ENCODE assay signal across 9 cellular contexts in genomic region chr9:120894404-120895226, GRCh38. TPM values are rescaled to one million over a fixed set of nuclear protein-coding genes. Genes with fewer than 3 reads are reported as not detected.
DNase-seq lines count a peak whose midpoint lies in the region; ATAC-seq and TF ChIP-seq lines count a peak whose summit lies in the region.
"Had no signal": no experiment of that assay in that cellular context is flagged by ENCODE, and none has a peak within 500 bp of the region (broad histone marks: within the 10 kb centered on the region; RNA-seq: fewer than 3 reads in every experiment).

No MANE protein-coding gene starts in this region.

- DNase-seq in stimulated activated naive CD8-positive, alpha-beta T cell treated with anti-CD3 and anti-CD28 coated beads, Interleukin-15, amount 100 ng/mL, for 72 hours = no peak
- DNase-seq in endodermal cell (peak; percentile 80), mesenchymal stem cell (no peak), 8988T (no peak), NCI-H345 (lab: John Stamatoyannopoulos, UW) (no peak), A673 (ENCODE audit: low spot score) (no peak)
- no peak for DNase-seq in stimulated activated CD4-positive, alpha-beta T cell treated with anti-CD3 and anti-CD28 coated beads, Interleukin-4, amount 100 ng/mL, for 1 hour

- H4K8ac ChIP-seq in mesenchymal stem cell (ENCODE audit: low read length) = no peak overlapping the region

- H3K4me1 ChIP-seq in endodermal cell (ENCODE audit: control insufficient read depth, insufficient read depth, low read length) (peaks cover 4% of the 10 kb centered on the region), mesenchymal stem cell (ENCODE audit: control insufficient read depth, insufficient read depth, low read depth, low read length) (peaks cover 9% of the 10 kb centered on the region), A673 (ENCODE audit: insufficient read depth, low read length, poor library complexity, severe bottlenecking) (peaks cover 14% of the 10 kb centered on the region)

- H3K9ac ChIP-seq in endodermal cell (ENCODE audit: extremely low read depth, low read length, poor library complexity, severe bottlenecking) (no peak overlapping the region), mesenchymal stem cell (ENCODE audit: low read length) (peak overlapping the region; percentile 50)

- TF ChIP-seq CTCF in endodermal cell (conservative IDR thresholded peaks at IDR 0.05) (no peak), A673 (conservative IDR thresholded peaks at IDR 0.05; ENCODE audit: low read depth, low read length) (no peak)

- ATAC-seq in stimulated activated naive CD8-positive, alpha-beta T cell treated with anti-CD3 and anti-CD28 coated beads, Interleukin-15, amount 100 ng/mL, for 72 hours = no peak

- intact Hi-C loops in A673 (cut with micrococcal nuclease; ENCODE audit: unreplicated experiment) = no loop called here

- no peak overlapping the region for H2AFZ ChIP-seq in mesenchymal stem cell (ENCODE audit: low read depth, low read length)

- no peak overlapping the region for H3K4me2 ChIP-seq in mesenchymal stem cell (ENCODE audit: low read length, poor library complexity, severe bottlenecking)

- no peak overlapping the region for H4K91ac ChIP-seq in mesenchymal stem cell (ENCODE audit: low read length)

- H3K36me3 Mint-ChIP-seq in stimulated activated naive CD8-positive, alpha-beta T cell treated with anti-CD3 and anti-CD28 coated beads, Interleukin-15, Interleukin-2, amounts not matched to agents 100 ng/mL and 50 ng/mL, for 24 hours (ENCODE audit: low read depth) = peaks cover 17% of the 10 kb centered on the region
- H3K36me3 Mint-ChIP-seq in endodermal cell (ENCODE audit: low read depth) = no peaks in the 10 kb centered on the region
- H3K36me3 Mint-ChIP-seq: memory B cell had no signal

- no peak overlapping the region for H2BK15ac ChIP-seq in mesenchymal stem cell (ENCODE audit: low read depth, poor library complexity, severe bottlenecking)

- H3K27me3 ChIP-seq in endodermal cell (ENCODE audit: control insufficient read depth, insufficient read depth, low read length, poor library complexity, severe bottlenecking) = peaks cover 21% of the 10 kb centered on the region
- peaks cover 0 to 34% of the 10 kb centered on the region in 2 experiments for H3K27me3 ChIP-seq in mesenchymal stem cell (ENCODE audit: control insufficient read depth in 1 of 2, insufficient read depth in 1 of 2, low read length in 2 of 2)
- H3K27me3 ChIP-seq in A673 (replicated peaks; ENCODE audit: insufficient read depth, low read depth, low read length, poor library complexity) = no peaks in the 10 kb centered on the region

- no peak overlapping the region for H3K4ac ChIP-seq in mesenchymal stem cell (ENCODE audit: low read depth in 1 of 2, low read length in 2 of 2)

- H3K4me3 Mint-ChIP-seq in stimulated activated naive CD8-positive, alpha-beta T cell treated with anti-CD3 and anti-CD28 coated beads, Interleukin-15, Interleukin-2, amounts not matched to agents 100 ng/mL and 50 ng/mL, for 24 hours = no peak overlapping the region
- peak overlapping the region in 1 of 2 donors; percentile 35 for H3K4me3 Mint-ChIP-seq in stimulated activated naive CD8-positive, alpha-beta T cell treated with anti-CD3 and anti-CD28 coated beads, Interleukin-15, amount 100 ng/mL, for 72 hours
- H3K4me3 Mint-ChIP-seq in endodermal cell = peak overlapping the region; percentile 40
- H3K4me3 Mint-ChIP-seq: memory B cell had no signal

- no TSS peak for BruUV-seq in A673 (replicated peaks; lab: Mats Ljungman, UMichigan)

- no peak overlapping the region for H3K23ac ChIP-seq in mesenchymal stem cell (ENCODE audit: low read length in 2 of 2)

- no peaks in the 10 kb centered on the region for H3K27me3 Mint-ChIP-seq in stimulated activated naive CD8-positive, alpha-beta T cell treated with anti-CD3 and anti-CD28 coated beads, Interleukin-15, Interleukin-2, amounts not matched to agents 100 ng/mL and 50 ng/mL, for 24 hours
- H3K27me3 Mint-ChIP-seq in stimulated activated naive CD8-positive, alpha-beta T cell treated with anti-CD3 and anti-CD28 coated beads, Interleukin-15, amount 100 ng/mL, for 72 hours = no peaks in the 10 kb centered on the region
- peaks cover 23% of the 10 kb centered on the region for H3K27me3 Mint-ChIP-seq in endodermal cell (ENCODE audit: insufficient read depth)
- H3K27me3 Mint-ChIP-seq: memory B cell had no signal

- no peak overlapping the region for H2AK5ac ChIP-seq in mesenchymal stem cell (ENCODE audit: low read length, severe bottlenecking)

- H3K9me3 ChIP-seq in endodermal cell (ENCODE audit: control insufficient read depth, low read length) = no peaks in the 10 kb centered on the region
- H3K9me3 ChIP-seq in mesenchymal stem cell (ENCODE audit: control insufficient read depth, low read length) = no peaks in the 10 kb centered on the region
- no peaks in the 10 kb centered on the region for H3K9me3 ChIP-seq in A673 (ENCODE audit: low read depth, low read length, poor library complexity, severe bottlenecking)

- no peak overlapping the region for H2BK5ac ChIP-seq in mesenchymal stem cell (ENCODE audit: low read depth, low read length, poor library complexity, severe bottlenecking)

- H3K36me3 ChIP-seq in endodermal cell (ENCODE audit: control insufficient read depth, insufficient read depth, low read length) = no peaks in the 10 kb centered on the region
- no peaks in the 10 kb centered on the region for H3K36me3 ChIP-seq in mesenchymal stem cell (ENCODE audit: control insufficient read depth in 1 of 2, insufficient read depth in 2 of 2, low read depth in 1 of 2, low read length in 2 of 2)
- H3K36me3 ChIP-seq in A673 (ENCODE audit: insufficient read depth, low read length, poor library complexity, severe bottlenecking) = no peaks in the 10 kb centered on the region

- H3K18ac ChIP-seq in mesenchymal stem cell (ENCODE audit: low read depth in 1 of 2, low read length in 2 of 2) = no peak overlapping the region

- H3K4me1 Mint-ChIP-seq in stimulated activated naive CD8-positive, alpha-beta T cell treated with anti-CD3 and anti-CD28 coated beads, Interleukin-15, Interleukin-2, amounts not matched to agents 100 ng/mL and 50 ng/mL, for 24 hours (ENCODE audit: low read depth) = peaks cover 95% of the 10 kb centered on the region
- peaks cover 90% of the 10 kb centered on the region for H3K4me1 Mint-ChIP-seq in stimulated activated naive CD8-positive, alpha-beta T cell treated with anti-CD3 and anti-CD28 coated beads, Interleukin-15, amount 100 ng/mL, for 72 hours
- peaks cover 13% of the 10 kb centered on the region for H3K4me1 Mint-ChIP-seq in endodermal cell

- H3K4me3 ChIP-seq in endodermal cell (ENCODE audit: low read length) (no peak overlapping the region), mesenchymal stem cell (ENCODE audit: insufficient read depth in 1 of 2, low read depth in 1 of 2, low read length in 2 of 2) (peak overlapping the region in 1 of 2 experiments; percentile 53), A673 (ENCODE audit: low read depth, low read length, poor library complexity, severe bottlenecking) (no peak overlapping the region)

- H3K27ac ChIP-seq in endodermal cell (ENCODE audit: low read depth, low read length) (no peak overlapping the region), mesenchymal stem cell (ENCODE audit: low read length, poor library complexity, severe bottlenecking) (no peak overlapping the region), A673 (ENCODE audit: low read depth, low read length, poor library complexity, severe bottlenecking) (no peak overlapping the region)

- H3K14ac ChIP-seq in mesenchymal stem cell (ENCODE audit: low read length in 2 of 2) = no peak overlapping the region

- 53 to 63% methylated on average over 33 to 63 of the region's 63 CpGs for WGBS in endodermal cell (ENCODE audit: insufficient coverage in 1 of 2, insufficient read length in 1 of 2), 2 experiments
- 72% methylated on average over 62 of the region's 63 CpGs for WGBS in mesenchymal stem cell

- CTCF ChIA-PET in A673 (lab: Charles Lee) = no interaction called here

- H3K9me3 Mint-ChIP-seq in stimulated activated naive CD8-positive, alpha-beta T cell treated with anti-CD3 and anti-CD28 coated beads, Interleukin-15, Interleukin-2, amounts not matched to agents 100 ng/mL and 50 ng/mL, for 24 hours = no peaks in the 10 kb centered on the region
- H3K9me3 Mint-ChIP-seq in stimulated activated naive CD8-positive, alpha-beta T cell treated with anti-CD3 and anti-CD28 coated beads, Interleukin-15, amount 100 ng/mL, for 72 hours = no peaks in the 10 kb centered on the region
- no peaks in the 10 kb centered on the region for H3K9me3 Mint-ChIP-seq in endodermal cell
- H3K9me3 Mint-ChIP-seq: memory B cell had no signal

- no peak overlapping the region for H2BK12ac ChIP-seq in mesenchymal stem cell (ENCODE audit: low read length in 2 of 2)

- POLR2A ChIA-PET in A673 (lab: Charles Lee; ENCODE audit: low non-redundant PET) = no interaction called here

- H3K27ac Mint-ChIP-seq in stimulated activated naive CD8-positive, alpha-beta T cell treated with anti-CD3 and anti-CD28 coated beads, Interleukin-15, Interleukin-2, amounts not matched to agents 100 ng/mL and 50 ng/mL, for 24 hours = peak overlapping the region; percentile 99
- peak overlapping the region in 1 of 2 donors; percentile 63 for H3K27ac Mint-ChIP-seq in stimulated activated naive CD8-positive, alpha-beta T cell treated with anti-CD3 and anti-CD28 coated beads, Interleukin-15, amount 100 ng/mL, for 72 hours
- H3K27ac Mint-ChIP-seq in endodermal cell = no peak overlapping the region
- H3K27ac Mint-ChIP-seq: memory B cell had no signal

- no peaks in the 10 kb centered on the region for H3K79me1 ChIP-seq in mesenchymal stem cell (replicated peaks; ENCODE audit: low read length, poor library complexity, severe bottlenecking)

- H2BK120ac ChIP-seq in mesenchymal stem cell (ENCODE audit: low read depth, low read length) = no peak overlapping the region

RNA-seq across cellular contexts. Expression of gene PHF19, which starts 17.6 kb away (rescaled TPM):
- total RNA-seq in endodermal cell (10 to 100 TPM; 17.9 to 21.9 TPM), A673 (2021) (75.7 and 77.4 TPM in 2 replicates)
- 30.5 TPM for polyA plus RNA-seq in endodermal cell (2013, experiment 1 of 2)
- 27.9 TPM for polyA plus RNA-seq in endodermal cell (2013, experiment 2 of 2)
- polyA plus RNA-seq in mesenchymal stem cell (2013, experiment 1 of 2) = 16.7 TPM
- polyA plus RNA-seq in mesenchymal stem cell (2013, experiment 2 of 2) = 15.1 TPM

RNA-seq across cellular contexts. Expression of gene TRAF1, which starts 32.0 kb away (rescaled TPM):
- 1 to 10 TPM; 3.6 to 8.2 TPM for total RNA-seq in endodermal cell
- polyA plus RNA-seq in endodermal cell (2013, experiment 1 of 2) = 3.1 TPM
- polyA plus RNA-seq in endodermal cell (2013, experiment 2 of 2) = 2.6 TPM
- polyA plus RNA-seq in mesenchymal stem cell (2013, experiment 1 of 2) = 0.65 TPM
- 0.68 TPM for polyA plus RNA-seq in mesenchymal stem cell (2013, experiment 2 of 2)
- 0.73 and 0.85 TPM in 2 replicates for total RNA-seq in A673 (2021)

RNA-seq across cellular contexts. Expression of gene PSMD5, which starts 51.9 kb away (rescaled TPM):
- total RNA-seq in endodermal cell (10 to 100 TPM; 21.8 to 52.7 TPM), A673 (2021) (64.9 and 67.0 TPM in 2 replicates)
- polyA plus RNA-seq in endodermal cell (2013, experiment 1 of 2) = 29.3 TPM
- polyA plus RNA-seq in endodermal cell (2013, experiment 2 of 2) = 28.7 TPM
- polyA plus RNA-seq in mesenchymal stem cell (2013, experiment 1 of 2) = 28.5 TPM
- 28.7 TPM for polyA plus RNA-seq in mesenchymal stem cell (2013, experiment 2 of 2)
